5 cellular contexts compared by ENCODE assay signal in the genomic region with DNA sequence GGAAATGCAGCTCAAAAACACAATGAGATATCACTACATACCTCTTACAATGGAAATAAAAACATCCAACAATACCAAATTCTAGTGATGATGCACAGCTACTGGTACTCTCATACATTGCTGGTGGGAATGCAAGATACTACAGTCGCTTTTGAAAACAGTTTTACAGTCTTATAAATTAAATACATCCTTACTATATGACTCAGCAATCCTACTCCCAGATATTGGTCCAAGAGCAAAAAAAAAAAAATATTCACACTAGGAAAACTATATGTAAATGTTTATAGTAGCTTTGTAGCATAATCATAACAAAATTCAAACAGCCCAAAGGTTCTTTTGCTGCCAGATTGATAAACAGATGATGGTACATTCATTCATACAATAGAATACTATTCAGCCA.
"Had no signal": no experiment of that assay in that cellular context is flagged by ENCODE, and none has a peak within 500 bp of the region (broad histone marks: within the 10 kb centered on the region; RNA-seq: fewer than 3 reads in every experiment).

No MANE protein-coding gene starts in this region.

- H3K4me2 ChIP-seq: GM23338, KMS-11 had no signal

- ATAC-seq: GM23338 had no signal

- H3K4me3 ChIP-seq: GM23338 had no signal

- DNase-seq: H9, HCEC 1CT, KBM-7 had no signal

- H2AFZ ChIP-seq: GM23338 had no signal

- H3K9ac ChIP-seq: KMS-11 had no signal

- H3K27ac ChIP-seq: KMS-11 had no signal
